Comparison of ENCODE assay signal across 19 cellular contexts in the genomic region with DNA sequence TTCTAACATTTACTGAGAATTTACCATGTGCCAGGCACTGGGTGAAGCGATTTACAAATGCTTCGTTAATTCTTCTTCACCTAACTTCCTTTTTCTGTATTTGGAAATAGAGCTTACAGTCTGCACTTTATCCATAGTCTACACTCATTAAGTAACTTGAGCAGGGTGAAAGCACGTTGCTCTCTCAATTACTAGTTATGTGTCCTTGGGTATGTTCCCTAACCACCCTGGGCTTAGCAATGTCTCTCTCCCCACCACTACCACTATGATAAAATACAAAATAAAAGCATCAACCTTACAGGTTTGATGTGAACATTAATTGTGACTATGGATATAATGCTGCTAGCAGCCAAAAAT.
"Had no signal": no experiment of that assay in that cellular context is flagged by ENCODE, and none has a peak within 500 bp of the region (broad histone marks: within the 10 kb centered on the region; RNA-seq: fewer than 3 reads in every experiment).

No MANE protein-coding gene starts in this region.

- H3K9me3 ChIP-seq: breast epithelium, esophagus squamous epithelium, right atrium auricular region, thyroid gland, uterus had no signal

- H3K4me1 ChIP-seq: breast epithelium, esophagus squamous epithelium, uterus had no signal

- H3K4me3 ChIP-seq: breast epithelium, esophagus squamous epithelium, right atrium auricular region, skin epidermis, thyroid gland, uterus had no signal

- DNase-seq: activated CD4-positive, alpha-beta T cell treated with anti-CD3 and anti-CD28 coated beads for 1 hour; activated CD4-positive, alpha-beta T cell treated with anti-CD3 and anti-CD28 coated beads, Interleukin-2, amount 50 U/mL, for 48 hours; activated gamma-delta T cell treated with Interleukin-2 at 50 U/mL for 16 hours; activated naive CD8-positive, alpha-beta T cell treated with anti-CD3 and anti-CD28 coated beads for 36 hours; activated T-cell treated with anti-CD3 and anti-CD28 coated beads, Interleukin-2, amount 50 U/mL, for 48 hours; esophagus squamous epithelium; foreskin keratinocyte; head of caudate nucleus; thyroid gland; uterus had no signal

- H3K27me3 Mint-ChIP-seq: activated naive CD8-positive, alpha-beta T cell treated with anti-CD3 and anti-CD28 coated beads for 36 hours had no signal

- H3K9me3 Mint-ChIP-seq: memory B cell had no signal

- H3K4me3 Mint-ChIP-seq: activated naive CD8-positive, alpha-beta T cell treated with anti-CD3 and anti-CD28 coated beads for 36 hours; memory B cell; neural crest cell; T-helper 2 cell treated with Interferon-gamma antibody and Interleukin-4, amounts not matched to agents 5 μg/mL and 100 μg/mL, for 36 hours had no signal

- FAIRE-seq: endometrium, islet of Langerhans had no signal

- H3K27me3 ChIP-seq: breast epithelium, esophagus squamous epithelium, foreskin keratinocyte, right atrium auricular region, thyroid gland, uterus had no signal

- H3K4me1 Mint-ChIP-seq: memory B cell had no signal

- H3K27ac ChIP-seq: breast epithelium, foreskin keratinocyte, right atrium auricular region, skin epidermis, thyroid gland, uterus had no signal

- ATAC-seq: foreskin keratinocyte, left lobe of liver had no signal

- H3K36me3 Mint-ChIP-seq: memory B cell had no signal

- H3K27ac Mint-ChIP-seq: activated naive CD8-positive, alpha-beta T cell treated with anti-CD3 and anti-CD28 coated beads for 36 hours; memory B cell; T-helper 2 cell treated with Interferon-gamma antibody and Interleukin-4, amounts not matched to agents 5 μg/mL and 100 μg/mL, for 36 hours had no signal

- H3K36me3 ChIP-seq: breast epithelium, esophagus squamous epithelium, right atrium auricular region, thyroid gland, uterus had no signal
